8 cellular contexts compared by ENCODE assay signal in genomic region chr9:96061293-96061987, GRCh38.
A peak's percentile ranks its signal among the peaks of the same experiment; 100 is the strongest.
DNase-seq lines count a peak whose midpoint lies in the region; ATAC-seq, FAIRE-seq and TF ChIP-seq lines count a peak whose summit lies in the region.

No MANE protein-coding gene starts in this region.

- H3K4me3 Mint-ChIP-seq in activated CD4-positive, alpha-beta T cell treated with anti-CD3 and anti-CD28 coated beads for 36 hours, result no peak overlapping the region
- peak overlapping the region; percentile 49 for H3K4me3 Mint-ChIP-seq in dendritic cell treated with granulocyte-macrophage colony-stimulating factor and Interleukin-4, amounts not matched to agents 40 ng/mL and 50 ng/mL, for 4 days

- POLR2A ChIA-PET in activated CD4-positive, alpha-beta T cell treated with anti-CD3 and anti-CD28 coated beads for 36 hours (lab: Charles Lee), result no interaction called here

- no peak overlapping the region for H3K27ac Mint-ChIP-seq in activated CD4-positive, alpha-beta T cell treated with anti-CD3 and anti-CD28 coated beads for 36 hours
- peak overlapping the region; percentile 95 for H3K27ac Mint-ChIP-seq in dendritic cell treated with granulocyte-macrophage colony-stimulating factor and Interleukin-4, amounts not matched to agents 40 ng/mL and 50 ng/mL, for 4 days

- peaks cover 8% of the 10 kb centered on the region for H3K4me1 Mint-ChIP-seq in activated CD4-positive, alpha-beta T cell treated with anti-CD3 and anti-CD28 coated beads for 36 hours
- H3K4me1 Mint-ChIP-seq in dendritic cell treated with granulocyte-macrophage colony-stimulating factor and Interleukin-4, amounts not matched to agents 40 ng/mL and 50 ng/mL, for 4 days (ENCODE audit: low read depth), result peaks cover 62% of the 10 kb centered on the region

- CTCF ChIA-PET in activated CD4-positive, alpha-beta T cell treated with anti-CD3 and anti-CD28 coated beads for 36 hours (lab: Charles Lee), result interaction anchor here (0.6 to 1.9 kb wide), 4 partner anchors 10 to 1277 kb away, joined by 3 to 5 read pairs (median 4); no protein-coding TSS in a partner anchor

- ATAC-seq in activated CD4-positive, alpha-beta T cell treated with anti-CD3 and anti-CD28 coated beads for 36 hours, result peak; percentile 78
- peak; percentile 57 for ATAC-seq in stimulated activated naive CD8-positive, alpha-beta T cell treated with anti-CD3 and anti-CD28 coated beads, Interleukin-15, Interleukin-2, amounts not matched to agents 100 U/mL and 50 U/mL, for 24 hours
- ATAC-seq in GM21786 (IDR thresholded peaks at IDR 0.05; ENCODE audit: unreplicated experiment) (no peak), HG03469 (IDR thresholded peaks at IDR 0.05; ENCODE audit: unreplicated experiment) (no peak)

- peaks cover 2% of the 10 kb centered on the region for H3K9me3 Mint-ChIP-seq in activated CD4-positive, alpha-beta T cell treated with anti-CD3 and anti-CD28 coated beads for 36 hours (ENCODE audit: low read depth)
- H3K9me3 Mint-ChIP-seq in dendritic cell treated with granulocyte-macrophage colony-stimulating factor and Interleukin-4, amounts not matched to agents 40 ng/mL and 50 ng/mL, for 4 days, result peaks cover 11% of the 10 kb centered on the region

- TF ChIP-seq CTCF in D721Med (IDR thresholded peaks at IDR 0.05; ENCODE audit: insufficient read depth, missing control alignments), result peak; percentile 49

- H3K27me3 Mint-ChIP-seq in activated CD4-positive, alpha-beta T cell treated with anti-CD3 and anti-CD28 coated beads for 36 hours, result no peaks in the 10 kb centered on the region
- no peaks in the 10 kb centered on the region for H3K27me3 Mint-ChIP-seq in dendritic cell treated with granulocyte-macrophage colony-stimulating factor and Interleukin-4, amounts not matched to agents 40 ng/mL and 50 ng/mL, for 4 days

- FAIRE-seq in D721Med (lab: Jason Lieb, UNC), result no peak

- no peaks in the 10 kb centered on the region for H3K36me3 Mint-ChIP-seq in activated CD4-positive, alpha-beta T cell treated with anti-CD3 and anti-CD28 coated beads for 36 hours (ENCODE audit: low read depth)
- peaks cover 9% of the 10 kb centered on the region for H3K36me3 Mint-ChIP-seq in dendritic cell treated with granulocyte-macrophage colony-stimulating factor and Interleukin-4, amounts not matched to agents 40 ng/mL and 50 ng/mL, for 4 days (ENCODE audit: low read depth)

- intact Hi-C loops in activated CD4-positive, alpha-beta T cell treated with anti-CD3 and anti-CD28 coated beads for 36 hours (cut with DNase I, micrococcal nuclease), result loop anchor here (5.0 to 10.0 kb wide), 3 partner anchors 153 to 684 kb away; no protein-coding TSS in a partner anchor
- intact Hi-C loops in dendritic cell treated with granulocyte-macrophage colony-stimulating factor and Interleukin-4, amounts not matched to agents 40 ng/mL and 50 ng/mL, for 4 days (cut with micrococcal nuclease), result loop anchor here (5.0 to 10.0 kb wide), 6 partner anchors 39 to 334 kb away; partner anchors contain the start of gene ERCC6L2

- in situ Hi-C loops in KBM-7 (cut with MboI; ENCODE audit: low pct_unique_long_range_greater_than_20kb, low sequenced_read_pairs), result no loop called here

- DNase-seq in D721Med (ENCODE audit: insufficient read length, low spot score) (no peak), KBM-7 (peak; percentile 59), medulla oblongata (ENCODE audit: extremely low spot score) (peak; percentile 79)
- DNase-seq in activated CD4-positive, alpha-beta T cell treated with anti-CD3 and anti-CD28 coated beads for 36 hours, result peak; percentile 63
- peak; percentile 49 for DNase-seq in stimulated activated naive CD8-positive, alpha-beta T cell treated with anti-CD3 and anti-CD28 coated beads, Interleukin-15, Interleukin-2, amounts not matched to agents 100 U/mL and 50 U/mL, for 24 hours

Comparison
In these comparisons a context has a peak if more than half of its experiments do, and no peak if none do; other contexts are left out.
1. ATAC-seq: peak in activated CD4-positive, alpha-beta T cell treated with anti-CD3 and anti-CD28 coated beads for 36 hours (single experiment) and stimulated activated naive CD8-positive, alpha-beta T cell treated with anti-CD3 and anti-CD28 coated beads, Interleukin-15, Interleukin-2, amounts not matched to agents 100 U/mL and 50 U/mL, for 24 hours (single experiment); none in GM21786 (single experiment) and HG03469 (single experiment).